ENCODE assay signal across 14 cellular contexts in genomic region chr3:71456155-71456554, GRCh38.
DNase-seq lines count a peak whose midpoint lies in the region; ATAC-seq, FAIRE-seq and TF ChIP-seq lines count a peak whose summit lies in the region.
"Had no signal": no experiment of that assay in that cellular context is flagged by ENCODE, and none has a peak within 500 bp of the region (broad histone marks: within the 10 kb centered on the region; RNA-seq: fewer than 3 reads in every experiment).

No MANE protein-coding gene starts in this region.

- peak; percentile 83 for FAIRE-seq in GM19239 (lab: Jason Lieb, UNC)
- FAIRE-seq: endometrium, G401.6 had no signal

- peak; percentile 42 for ATAC-seq in T-helper 17 cell
- no peak for ATAC-seq in HG03565 (IDR thresholded peaks at IDR 0.05; ENCODE audit: unreplicated experiment)

- H3K27ac Mint-ChIP-seq in T-helper 17 cell (peak overlapping the region; percentile 95), immature natural killer cell (peak overlapping the region; percentile 92 to 99 (median 96))

- H3K9me3 Mint-ChIP-seq in immature natural killer cell = no peaks in the 10 kb centered on the region

- H3K4me3 ChIP-seq in AG10803 (ENCODE audit: low read length) = no peak overlapping the region
- H3K4me3 ChIP-seq: vagina had no signal

- peaks cover 3% of the 10 kb centered on the region for H3K36me3 Mint-ChIP-seq in T-helper 17 cell (ENCODE audit: low read depth)
- peaks cover 0 to 5% (median 4%) of the 10 kb centered on the region in 3 donors for H3K36me3 Mint-ChIP-seq in immature natural killer cell

- H3K9me3 ChIP-seq in T-helper 17 cell (ENCODE audit: control insufficient read depth, low read length, poor library complexity, severe bottlenecking) = no peaks in the 10 kb centered on the region
- H3K9me3 ChIP-seq: vagina had no signal

- TF ChIP-seq CTCF in AG10803 (conservative IDR thresholded peaks at IDR 0.05; ENCODE audit: low read length) = peak; percentile 28; the same call in 1 of the 2 replicates

- H3K27me3 Mint-ChIP-seq in T-helper 17 cell (no peaks in the 10 kb centered on the region), immature natural killer cell (ENCODE audit: low read depth in 3 of 3) (no peaks in the 10 kb centered on the region)

- H3K4me3 Mint-ChIP-seq in T-helper 17 cell = peak overlapping the region; percentile 87
- H3K4me3 Mint-ChIP-seq in immature natural killer cell = peak overlapping the region; percentile 79 to 85 (median 82)

- H3K4me1 Mint-ChIP-seq in T-helper 17 cell = peaks cover 66% of the 10 kb centered on the region
- H3K4me1 Mint-ChIP-seq in immature natural killer cell = peaks cover 67 to 69% of the 10 kb centered on the region in 2 donors

- DNase-seq in AG10803 (ENCODE audit: low read depth) (peak; percentile 21), GM19239 (ENCODE audit: insufficient read length, low spot score) (no peak), T-helper 17 cell (no peak), immature natural killer cell (peak; percentile 30 to 42 (median 42)), NCI-H2227 treated with DMSO at 0.1 percent for 48 hours (lab: John Stamatoyannopoulos, UW) (no peak), dedifferentiated amniotic fluid mesenchymal stem cell (ENCODE audit: extremely low spot score) (no peak)
- no peak for DNase-seq in activated CD4-positive, CD25-positive, alpha-beta regulatory T cell treated with anti-CD3 and anti-CD28 coated beads, Interleukin-2, amount 50 U/mL, for 72 hours
- DNase-seq: activated CD4-positive, alpha-beta T cell treated with anti-CD3 and anti-CD28 coated beads for 48 hours; NCI-H226; stimulated activated CD4-positive, alpha-beta T cell treated with anti-CD3 and anti-CD28 coated beads, Interleukin-2, amount 100 ng/mL, for 48 hours had no signal

Comparison
In these comparisons a context has a peak if more than half of its experiments do, and no peak if none do; other contexts are left out.
1. DNase-seq: peak in AG10803 (single experiment) and immature natural killer cell (3 of 3); none in GM19239 (single experiment), T-helper 17 cell (0 of 3), NCI-H2227 treated with DMSO at 0.1 percent for 48 hours (single experiment), activated CD4-positive, CD25-positive, alpha-beta regulatory T cell treated with anti-CD3 and anti-CD28 coated beads, Interleukin-2, amount 50 U/mL, for 72 hours (single experiment) and dedifferentiated amniotic fluid mesenchymal stem cell (single experiment).